Comparison of ENCODE assay signal across 12 cellular contexts in genomic region chr5:12292610-12293204, GRCh38.
DNase-seq lines count a peak whose midpoint lies in the region; FAIRE-seq and TF ChIP-seq lines count a peak whose summit lies in the region.
"Had no signal": no experiment of that assay in that cellular context is flagged by ENCODE, and none has a peak within 500 bp of the region (broad histone marks: within the 10 kb centered on the region; RNA-seq: fewer than 3 reads in every experiment).

No MANE protein-coding gene starts in this region.

- BruUV-seq in PC-9 (replicated peaks; lab: Mats Ljungman, UMichigan) = no TSS peak

- no peak overlapping the region for H3K27ac Mint-ChIP-seq in CD14-positive monocyte

- H3K4me2 ChIP-seq in KMS-11 (no peak overlapping the region), PC-9 (no peak overlapping the region)

- H3K4me3 ChIP-seq in KMS-11 (IDR thresholded peaks at IDR 0.05; ENCODE audit: insufficient read depth, low read depth, low read length) (no peak overlapping the region), PC-9 (no peak overlapping the region), fibroblast of villous mesenchyme (ENCODE audit: low read depth, low read length) (no peak overlapping the region)

- H3K36me3 Mint-ChIP-seq in CD14-positive monocyte = no peaks in the 10 kb centered on the region

- DNase-seq in D721Med (ENCODE audit: insufficient read length, low spot score) (no peak), PC-9 (no peak), fibroblast of villous mesenchyme (ENCODE audit: low read depth) (peak; percentile 4), NCI-H2171 (lab: John Stamatoyannopoulos, UW) (no peak), CD14-positive monocyte (ENCODE audit: low spot score) (no peak), NCI-H1092 treated with DMSO at 0.1 percent for 48 hours (lab: John Stamatoyannopoulos, UW) (no peak), GM10248 (ENCODE audit: extremely low spot score) (no peak)
- DNase-seq: activated T-cell treated with anti-CD3 and anti-CD28 coated beads for 4 hours, NCI-H345 had no signal

- TF ChIP-seq CTCF in D721Med (IDR thresholded peaks at IDR 0.05; ENCODE audit: insufficient read depth, missing control alignments) (peak; percentile 62), KMS-11 (conservative IDR thresholded peaks at IDR 0.05; ENCODE audit: low read depth, low read length) (peak; percentile 65), PC-9 (conservative IDR thresholded peaks at IDR 0.05) (peak; percentile 72), fibroblast of villous mesenchyme (IDR thresholded peaks at IDR 0.05; ENCODE audit: insufficient read depth, low read depth, low read length) (peak; percentile 18), CD14-positive monocyte (IDR thresholded peaks at IDR 0.05) (no peak), GM10248 (IDR thresholded peaks at IDR 0.05; ENCODE audit: control extremely low read depth, extremely low read depth, low read depth, missing control alignments) (no peak)

- peaks cover 0 to 2% (median 0%) of the 10 kb centered on the region in 7 donors for H3K9me3 Mint-ChIP-seq in CD14-positive monocyte

- CTCF ChIA-PET in PC-9 (lab: Charles Lee) (no interaction called here), GM10248 (lab: Yijun Ruan, JAX) (interaction anchor here (1.3 kb wide), 1 partner anchor 46 kb away, joined by 3 read pairs; no protein-coding TSS in a partner anchor)

- no peaks in the 10 kb centered on the region for H3K27me3 Mint-ChIP-seq in CD14-positive monocyte (ENCODE audit: low read depth in 3 of 3)

- no peak overlapping the region for H3K9ac ChIP-seq in KMS-11

- H3K9me2 ChIP-seq in PC-9 (ENCODE audit: insufficient read depth) = no peaks in the 10 kb centered on the region

- H3K4me1 ChIP-seq in KMS-11 (ENCODE audit: low read depth, poor library complexity, severe bottlenecking) (no peaks in the 10 kb centered on the region), PC-9 (replicated peaks; ENCODE audit: insufficient read depth) (no peaks in the 10 kb centered on the region)
- H3K4me1 ChIP-seq: Caco-2 had no signal

- intact Hi-C loops in PC-9 (cut with micrococcal nuclease; ENCODE audit: unreplicated experiment) = loop anchor here (2.0 kb wide), 2 partner anchors 1186 to 1664 kb away; no protein-coding TSS in a partner anchor
- intact Hi-C loops in CD14-positive monocyte (cut with micrococcal nuclease) = no loop called here

- H4K20me1 ChIP-seq in KMS-11 (ENCODE audit: insufficient read depth) (no peaks in the 10 kb centered on the region), PC-9 (ENCODE audit: insufficient read depth) (no peaks in the 10 kb centered on the region)

- H3K79me2 ChIP-seq in KMS-11 (ENCODE audit: insufficient read depth, low read depth) (no peaks in the 10 kb centered on the region), PC-9 (ENCODE audit: low read depth) (no peaks in the 10 kb centered on the region)

- H3K36me3 ChIP-seq in KMS-11 (ENCODE audit: insufficient read depth) = no peaks in the 10 kb centered on the region
- no peaks in the 10 kb centered on the region for H3K36me3 ChIP-seq in PC-9 (ENCODE audit: low read depth)

- H2AFZ ChIP-seq in KMS-11 (ENCODE audit: low read depth) (no peak overlapping the region), PC-9 (no peak overlapping the region)

- no peaks in the 10 kb centered on the region for H3K4me1 Mint-ChIP-seq in CD14-positive monocyte

- no peaks in the 10 kb centered on the region for H3F3A ChIP-seq in PC-9 (ENCODE audit: insufficient read depth, low read depth)

- H3K27ac ChIP-seq in KMS-11 (no peak overlapping the region), PC-9 (no peak overlapping the region)

- peaks cover 16% of the 10 kb centered on the region; the same call in 1 of the 2 replicates for H3K9me3 ChIP-seq in PC-9 (ENCODE audit: insufficient read depth, low read depth)

- POLR2A ChIA-PET in PC-9 (lab: Charles Lee; ENCODE audit: unreplicated experiment) = no interaction called here
- POLR2A ChIA-PET in GM10248 (lab: Yijun Ruan, JAX) = no interaction called here

- FAIRE-seq in D721Med (lab: Jason Lieb, UNC) = no peak
- FAIRE-seq: endothelial cell of umbilical vein had no signal

- no peaks in the 10 kb centered on the region for H3K27me3 ChIP-seq in KMS-11 (ENCODE audit: insufficient read depth, low read depth)
- no peaks in the 10 kb centered on the region for H3K27me3 ChIP-seq in PC-9 (ENCODE audit: insufficient read depth, low read depth)

- H3K4me3 Mint-ChIP-seq in CD14-positive monocyte = no peak overlapping the region

Comparison
In these comparisons a context has a peak if more than half of its experiments do, and no peak if none do; other contexts are left out.
1. CTCF ChIP-seq: peak in D721Med (single experiment), KMS-11 (single experiment), PC-9 (single experiment) and fibroblast of villous mesenchyme (single experiment); none in CD14-positive monocyte (single experiment) and GM10248 (single experiment).